15 cellular contexts compared by ENCODE assay signal in the genomic region with DNA sequence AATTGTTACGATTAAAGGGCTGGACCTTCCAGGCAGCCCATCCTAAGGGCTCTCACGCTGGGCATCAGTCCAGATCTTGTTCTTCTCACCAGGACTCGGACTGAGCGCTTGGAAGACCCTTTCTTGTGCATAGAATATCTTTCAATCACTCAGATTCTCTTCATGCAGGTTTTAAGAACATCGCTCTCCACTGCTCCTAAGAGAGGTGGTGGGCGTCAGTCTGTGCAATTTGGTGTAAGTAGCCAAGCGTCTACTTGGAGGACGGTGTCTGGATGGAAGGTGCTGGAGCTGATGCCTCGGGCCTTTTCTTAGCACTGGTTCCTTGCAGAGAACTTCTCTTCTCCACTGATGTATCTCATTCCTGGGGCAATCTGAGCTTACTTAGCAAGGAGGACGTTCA.
DNase-seq lines count a peak whose midpoint lies in the region; ATAC-seq lines count a peak whose summit lies in the region.
"Had no signal": no experiment of that assay in that cellular context is flagged by ENCODE, and none has a peak within 500 bp of the region (broad histone marks: within the 10 kb centered on the region; RNA-seq: fewer than 3 reads in every experiment).

No MANE protein-coding gene starts in this region.

- POLR2A ChIA-PET in CD4-positive, alpha-beta memory T cell (lab: Charles Lee; ENCODE audit: partially characterized antibody): no interaction called here

- no peaks in the 10 kb centered on the region for H3K27me3 Mint-ChIP-seq in CD4-positive, alpha-beta memory T cell

- no peaks in the 10 kb centered on the region for H3K27me3 ChIP-seq in CD4-positive, alpha-beta memory T cell (ENCODE audit: insufficient read depth, low read length)

- peak overlapping the region in 4 of 7 donors; percentile 17 to 50 (median 45) for H3K27ac Mint-ChIP-seq in CD4-positive, alpha-beta memory T cell
- H3K27ac Mint-ChIP-seq: GM23338 had no signal

- H3K9me3 ChIP-seq in CD4-positive, alpha-beta memory T cell (ENCODE audit: control insufficient read depth in 1 of 2, low read length in 2 of 2): no peaks in the 10 kb centered on the region
- H3K9me3 ChIP-seq: A549 had no signal

- H3K4me1 Mint-ChIP-seq in CD4-positive, alpha-beta memory T cell: peaks cover 12 to 36% (median 26%) of the 10 kb centered on the region in 4 donors

- DNase-seq in activated CD8-positive, alpha-beta memory T cell treated with anti-CD3 and anti-CD28 coated beads for 24 hours: peak; percentile 40
- DNase-seq in activated CD8-positive, alpha-beta memory T cell treated with anti-CD3 and anti-CD28 coated beads, Interleukin-2, amount 50 U/mL, for 48 hours: no peak
- DNase-seq in CD4-positive, alpha-beta memory T cell: no peak
- DNase-seq in left lobe of liver (ENCODE audit: low spot score) (peak; percentile 16), posterior vena cava (ENCODE audit: low spot score) (peak; percentile 38), NCI-H226 (no peak), glomerular visceral epithelial cell (ENCODE audit: extremely low spot score) (no peak)
- DNase-seq: COR-L47, DMS153, NCI-H187, NCI-H526 treated with DMSO at 0.1 percent for 48 hours, RPMI8226 had no signal

- H3K4me1 ChIP-seq in CD4-positive, alpha-beta memory T cell (ENCODE audit: insufficient read depth, low read length): peaks cover 27% of the 10 kb centered on the region
- H3K4me1 ChIP-seq: A549 had no signal

- no peaks in the 10 kb centered on the region for H3K36me3 Mint-ChIP-seq in CD4-positive, alpha-beta memory T cell

- no peaks in the 10 kb centered on the region for H3K9me3 Mint-ChIP-seq in CD4-positive, alpha-beta memory T cell
- H3K9me3 Mint-ChIP-seq: GM23338 had no signal

- no peak for ATAC-seq in left lobe of liver
- ATAC-seq: A549, GM23338 had no signal

- CTCF ChIA-PET in CD4-positive, alpha-beta memory T cell (lab: Charles Lee; ENCODE audit: partially characterized antibody): no interaction called here

- intact Hi-C loops in CD4-positive, alpha-beta memory T cell (cut with micrococcal nuclease): no loop called here
- intact Hi-C loops in posterior vena cava (cut with DNase I): no loop called here

- H3K36me3 ChIP-seq in CD4-positive, alpha-beta memory T cell (ENCODE audit: insufficient read depth, low read length): no peaks in the 10 kb centered on the region

- H3K27ac ChIP-seq in CD4-positive, alpha-beta memory T cell (ENCODE audit: low read depth, low read length): no peak overlapping the region
- H3K27ac ChIP-seq: A549, C4-2B had no signal

- peak overlapping the region in 2 of 8 donors; percentile 21 to 76 for H3K4me3 Mint-ChIP-seq in CD4-positive, alpha-beta memory T cell
- H3K4me3 Mint-ChIP-seq: GM23338 had no signal

- no peak overlapping the region for H3K4me3 ChIP-seq in CD4-positive, alpha-beta memory T cell (ENCODE audit: low read length in 2 of 2)
- H3K4me3 ChIP-seq: A549, GM23338 had no signal

Comparison
In these comparisons a context has a peak if more than half of its experiments do, and no peak if none do; other contexts are left out.
1. DNase-seq: peak in activated CD8-positive, alpha-beta memory T cell treated with anti-CD3 and anti-CD28 coated beads for 24 hours (single experiment), left lobe of liver (single experiment) and posterior vena cava (single experiment); none in activated CD8-positive, alpha-beta memory T cell treated with anti-CD3 and anti-CD28 coated beads, Interleukin-2, amount 50 U/mL, for 48 hours (single experiment), CD4-positive, alpha-beta memory T cell (0 of 5), NCI-H226 (single experiment) and glomerular visceral epithelial cell (single experiment).